Comparison of ENCODE assay signal across 12 cellular contexts in genomic region chr12:55721601-55722213, GRCh38. TPM values are rescaled to one million over a fixed set of nuclear protein-coding genes. Genes with fewer than 3 reads are reported as not detected.
DNase-seq lines count a peak whose midpoint lies in the region; ATAC-seq and TF ChIP-seq lines count a peak whose summit lies in the region.
"Had no signal": no experiment of that assay in that cellular context is flagged by ENCODE, and none has a peak within 500 bp of the region (broad histone marks: within the 10 kb centered on the region; RNA-seq: fewer than 3 reads in every experiment).

No MANE protein-coding gene starts in this region.

- peaks cover 3% of the 10 kb centered on the region for H3K36me3 ChIP-seq in Caco-2 (ENCODE audit: control insufficient read depth, insufficient read depth, low read length)
- H3K36me3 ChIP-seq in left ventricle myocardium inferior: peaks cover 37% of the 10 kb centered on the region
- H3K36me3 ChIP-seq in skeletal muscle tissue (ENCODE audit: control insufficient read depth in 3 of 3, insufficient read depth in 3 of 3, low read length in 3 of 3): peaks cover 28 to 32% (median 30%) of the 10 kb centered on the region in 3 donors
- peaks cover 0 to 32% (median 0%) of the 10 kb centered on the region in 3 donors for H3K36me3 ChIP-seq in Peyer's patch

- no peaks in the 10 kb centered on the region for H3K9me3 ChIP-seq in Caco-2
- no peaks in the 10 kb centered on the region for H3K9me3 ChIP-seq in T-helper 17 cell (ENCODE audit: control insufficient read depth, low read length, poor library complexity, severe bottlenecking)
- H3K9me3 ChIP-seq in left ventricle myocardium inferior (replicated peaks): no peaks in the 10 kb centered on the region
- no peaks in the 10 kb centered on the region for H3K9me3 ChIP-seq in skeletal muscle tissue (ENCODE audit: control insufficient read depth in 3 of 3, low read length in 3 of 3)
- no peaks in the 10 kb centered on the region for H3K9me3 ChIP-seq in Peyer's patch

- no peak for DNase-seq in Caco-2
- no peak for DNase-seq in T-helper 17 cell
- no peak for DNase-seq in left ventricle myocardium inferior
- no peak for DNase-seq in GM19240 (ENCODE audit: insufficient read length, low spot score)
- no peak for DNase-seq in stimulated activated naive CD4-positive, alpha-beta T cell treated with Interleukin-2 at 50 U/mL for 16 hours (lab: John Stamatoyannopoulos, UW)
- no peak for DNase-seq in Peyer's patch
- DNase-seq: NCI-H1930; stimulated activated CD4-positive, alpha-beta T cell treated with anti-CD3 and anti-CD28 coated beads, Interleukin-4, amount 100 ng/mL, for 1 hour had no signal

- H3K4me3 Mint-ChIP-seq in Caco-2 (ENCODE audit: unreplicated experiment) (no peak overlapping the region), T-helper 17 cell (peak overlapping the region; percentile 25)
- H3K4me3 Mint-ChIP-seq: natural killer cell treated with Interleukin-12 subunit alpha and Interleukin-12 subunit beta and Interleukin-15 and Interleukin-18, amount 100 ng/mL, for 72 hours had no signal

- intact Hi-C loops in Caco-2 (cut with micrococcal nuclease; ENCODE audit: unreplicated experiment): loop anchor here (1.0 to 2.0 kb wide), 4 partner anchors 17 to 102 kb away; a partner anchor contains a TSS
- intact Hi-C loops in left ventricle myocardium inferior (cut with micrococcal nuclease): no loop called here

- H3K27me3 ChIP-seq in Caco-2 (replicated peaks; ENCODE audit: control insufficient read depth, insufficient read depth, low read length): no peaks in the 10 kb centered on the region
- no peaks in the 10 kb centered on the region for H3K27me3 ChIP-seq in left ventricle myocardium inferior (ENCODE audit: low read depth)
- H3K27me3 ChIP-seq in skeletal muscle tissue (ENCODE audit: control insufficient read depth in 3 of 3, insufficient read depth in 3 of 3, low read length in 3 of 3): no peaks in the 10 kb centered on the region
- H3K27me3 ChIP-seq in Peyer's patch: no peaks in the 10 kb centered on the region

- ATAC-seq in T-helper 17 cell: no peak
- ATAC-seq in HG02571 (IDR thresholded peaks at IDR 0.05; ENCODE audit: unreplicated experiment): no peak

- H3K27ac Mint-ChIP-seq in Caco-2 (ENCODE audit: unreplicated experiment): peak overlapping the region; percentile 63
- no peak overlapping the region for H3K27ac Mint-ChIP-seq in T-helper 17 cell

- TF ChIP-seq CTCF in Caco-2 (IDR thresholded peaks at IDR 0.05; ENCODE audit: insufficient read depth in 1 of 2, low read depth in 1 of 2, low read length in 1 of 2, severe bottlenecking in 1 of 2, unreplicated experiment in 1 of 2) (no peak), left ventricle myocardium inferior (IDR thresholded peaks at IDR 0.05; ENCODE audit: borderline replicate concordance) (no peak), Peyer's patch (IDR thresholded peaks at IDR 0.05) (no peak)

- H3K4me1 ChIP-seq in Caco-2: peaks cover 43% of the 10 kb centered on the region
- peaks cover 91% of the 10 kb centered on the region for H3K4me1 ChIP-seq in left ventricle myocardium inferior
- peaks cover 83 to 90% (median 86%) of the 10 kb centered on the region in 3 donors for H3K4me1 ChIP-seq in skeletal muscle tissue (ENCODE audit: control insufficient read depth in 3 of 3, insufficient read depth in 3 of 3, low read length in 3 of 3)
- H3K4me1 ChIP-seq in Peyer's patch: peaks cover 7 to 87% (median 17%) of the 10 kb centered on the region in 4 donors

- CTCF ChIA-PET in Caco-2 (lab: Charles Lee): interaction anchor here (1.3 to 3.9 kb wide), 6 partner anchors 8 to 45 kb away, joined by 3 to 102 read pairs (median 19); partner anchors contain the start of gene CD63

- H3K27me3 Mint-ChIP-seq in Caco-2 (ENCODE audit: insufficient read depth, unreplicated experiment) (no peaks in the 10 kb centered on the region), T-helper 17 cell (no peaks in the 10 kb centered on the region)
- H3K27me3 Mint-ChIP-seq: natural killer cell treated with Interleukin-12 subunit alpha and Interleukin-12 subunit beta and Interleukin-15 and Interleukin-18, amount 100 ng/mL, for 72 hours had no signal

- H3K4me3 ChIP-seq in Caco-2 (ENCODE audit: low read depth, low read length): no peak overlapping the region
- H3K4me3 ChIP-seq in left ventricle myocardium inferior: peak overlapping the region; percentile 0
- peak overlapping the region in 2 of 3 donors; percentile 32 to 45 for H3K4me3 ChIP-seq in skeletal muscle tissue (ENCODE audit: low read length in 3 of 3)
- peak overlapping the region in 2 of 4 donors; percentile 19 to 43 for H3K4me3 ChIP-seq in Peyer's patch

- POLR2A ChIA-PET in Caco-2 (lab: Charles Lee): interaction anchor here (1.7 kb wide), 1 partner anchor 8 kb away, joined by 14 read pairs; the partner anchor contains the start of gene CD63

- H3K27ac ChIP-seq in left ventricle myocardium inferior (replicated peaks) (peak overlapping the region; percentile 97), skeletal muscle tissue (ENCODE audit: low read depth, low read length) (peak overlapping the region; percentile 91), Peyer's patch (peak overlapping the region in 2 of 4 donors; percentile 94 to 96)
- H3K27ac ChIP-seq: C4-2B had no signal

- H3K4me1 Mint-ChIP-seq in Caco-2 (ENCODE audit: low read depth, unreplicated experiment) (peaks cover 8% of the 10 kb centered on the region), T-helper 17 cell (peaks cover 25% of the 10 kb centered on the region)

- no TSS peak for BruUV-seq in Caco-2 (replicated peaks; lab: Mats Ljungman, UMichigan)

- H3K36me3 Mint-ChIP-seq in Caco-2 (ENCODE audit: insufficient read depth, unreplicated experiment) (peaks cover 46% of the 10 kb centered on the region), T-helper 17 cell (ENCODE audit: low read depth) (no peaks in the 10 kb centered on the region)
- H3K36me3 Mint-ChIP-seq: natural killer cell treated with Interleukin-12 subunit alpha and Interleukin-12 subunit beta and Interleukin-15 and Interleukin-18, amount 100 ng/mL, for 72 hours had no signal

- H3K9me3 Mint-ChIP-seq in Caco-2 (ENCODE audit: unreplicated experiment): no peaks in the 10 kb centered on the region
- H3K9me3 Mint-ChIP-seq: natural killer cell treated with Interleukin-12 subunit alpha and Interleukin-12 subunit beta and Interleukin-15 and Interleukin-18, amount 100 ng/mL, for 72 hours had no signal

- no peak for TF ChIP-seq POLR2A in Peyer's patch (IDR thresholded peaks at IDR 0.05)

- peak overlapping the region in 2 of 3 donors; percentile 26 to 60 for H3K9ac ChIP-seq in skeletal muscle tissue (ENCODE audit: low read depth in 1 of 3, low read length in 3 of 3)

RNA-seq across cellular contexts. Expression of gene RDH5, which starts 1.5 kb away (rescaled TPM):
- total RNA-seq in Caco-2 (2022) (6.0 and 9.7 TPM in 2 replicates), T-helper 17 cell (10 to 100 TPM; 12.9 to 13.8 TPM), left ventricle myocardium inferior (12.2 TPM), skeletal muscle tissue (19.8 TPM), Peyer's patch (100 to 1,000 TPM in 1 of 4 donors, 10 to 100 TPM in 3; 47.0 to 113 (median 90.9) TPM)

RNA-seq across cellular contexts. Expression of gene BLOC1S1, which starts 5.9 kb away (rescaled TPM):
- total RNA-seq in Caco-2 (2022): 59.4 and 73.7 TPM in 2 replicates
- total RNA-seq in T-helper 17 cell: 10 to 100 TPM; 41.1 to 42.0 TPM
- 109 TPM for total RNA-seq in left ventricle myocardium inferior
- 42.3 TPM for total RNA-seq in skeletal muscle tissue
- 100 to 1,000 TPM in 3 of 4 donors, 10 to 100 TPM in 1; 72.6 to 332 (median 248) TPM for total RNA-seq in Peyer's patch

RNA-seq across cellular contexts. Expression of gene CD63, which starts 7.1 kb away (rescaled TPM):
- total RNA-seq in Caco-2 (2022) (947 and 983 TPM in 2 replicates), T-helper 17 cell (10 to 100 TPM; 83.3 to 83.9 TPM), left ventricle myocardium inferior (705 TPM), skeletal muscle tissue (1,640 TPM), Peyer's patch (100 to 1,000 TPM; 139 to 433 (median 351) TPM)

RNA-seq across cellular contexts. Expression of gene ITGA7, which starts 14.0 kb away (rescaled TPM):
- 46.1 and 47.0 TPM in 2 replicates for total RNA-seq in Caco-2 (2022)
- total RNA-seq in T-helper 17 cell: 1 to 10 TPM in 1 of 2 donors, under 1 TPM in 1; 0.70 to 1.4 TPM
- 520 TPM for total RNA-seq in left ventricle myocardium inferior
- 123 TPM for total RNA-seq in skeletal muscle tissue
- total RNA-seq in Peyer's patch: 10 to 100 TPM; 13.1 to 29.0 (median 27.0) TPM

RNA-seq across cellular contexts. Expression of gene GDF11, which starts 21.2 kb away (rescaled TPM):
- total RNA-seq in Caco-2 (2022) (11.0 and 13.3 TPM in 2 replicates), T-helper 17 cell (1 to 10 TPM; 6.7 to 9.5 TPM), left ventricle myocardium inferior (15.6 TPM), skeletal muscle tissue (3.1 TPM), Peyer's patch (10 to 100 TPM in 1 of 4 donors, 1 to 10 TPM in 1, under 1 TPM in 2; 0.35 to 14.9 (median 1.1) TPM)
